1 cellular context compared by ENCODE assay signal in the genomic region with DNA sequence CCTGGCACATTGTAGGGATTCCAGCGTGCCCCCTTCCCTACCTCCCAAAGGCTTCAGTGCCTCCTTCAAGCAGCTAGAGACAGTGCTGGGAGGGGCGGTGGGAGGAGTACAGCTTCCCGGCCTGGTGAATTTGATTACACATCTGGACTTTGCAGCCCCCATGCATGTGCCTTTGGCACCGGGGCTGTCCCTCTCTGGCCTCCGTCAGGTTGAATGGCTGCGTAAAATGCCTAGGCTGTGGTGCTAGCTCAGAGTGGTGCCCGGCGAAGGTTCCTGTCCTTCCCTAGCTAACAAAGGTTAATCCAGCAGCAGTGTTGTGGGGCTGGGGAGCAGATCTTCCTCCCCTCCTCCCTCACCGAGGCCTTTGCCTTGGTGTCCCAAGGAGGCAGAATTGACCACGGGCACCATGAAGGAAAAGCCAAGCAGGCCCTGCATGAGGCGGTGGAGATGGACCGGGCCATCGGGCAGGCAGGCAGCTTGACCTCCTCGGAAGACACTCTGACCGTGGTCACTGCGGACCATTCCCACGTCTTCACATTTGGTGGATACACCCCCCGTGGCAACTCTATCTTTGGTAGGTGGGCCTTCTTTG.
TF ChIP-seq lines count a peak whose summit lies in the region.

No MANE protein-coding gene starts in this region.

TF ChIP-seq in SK-N-SH, 30 proteins besides CTCF, POLR2A, EP300 and RAD21:
- TF ChIP-seq, protein P1, sequence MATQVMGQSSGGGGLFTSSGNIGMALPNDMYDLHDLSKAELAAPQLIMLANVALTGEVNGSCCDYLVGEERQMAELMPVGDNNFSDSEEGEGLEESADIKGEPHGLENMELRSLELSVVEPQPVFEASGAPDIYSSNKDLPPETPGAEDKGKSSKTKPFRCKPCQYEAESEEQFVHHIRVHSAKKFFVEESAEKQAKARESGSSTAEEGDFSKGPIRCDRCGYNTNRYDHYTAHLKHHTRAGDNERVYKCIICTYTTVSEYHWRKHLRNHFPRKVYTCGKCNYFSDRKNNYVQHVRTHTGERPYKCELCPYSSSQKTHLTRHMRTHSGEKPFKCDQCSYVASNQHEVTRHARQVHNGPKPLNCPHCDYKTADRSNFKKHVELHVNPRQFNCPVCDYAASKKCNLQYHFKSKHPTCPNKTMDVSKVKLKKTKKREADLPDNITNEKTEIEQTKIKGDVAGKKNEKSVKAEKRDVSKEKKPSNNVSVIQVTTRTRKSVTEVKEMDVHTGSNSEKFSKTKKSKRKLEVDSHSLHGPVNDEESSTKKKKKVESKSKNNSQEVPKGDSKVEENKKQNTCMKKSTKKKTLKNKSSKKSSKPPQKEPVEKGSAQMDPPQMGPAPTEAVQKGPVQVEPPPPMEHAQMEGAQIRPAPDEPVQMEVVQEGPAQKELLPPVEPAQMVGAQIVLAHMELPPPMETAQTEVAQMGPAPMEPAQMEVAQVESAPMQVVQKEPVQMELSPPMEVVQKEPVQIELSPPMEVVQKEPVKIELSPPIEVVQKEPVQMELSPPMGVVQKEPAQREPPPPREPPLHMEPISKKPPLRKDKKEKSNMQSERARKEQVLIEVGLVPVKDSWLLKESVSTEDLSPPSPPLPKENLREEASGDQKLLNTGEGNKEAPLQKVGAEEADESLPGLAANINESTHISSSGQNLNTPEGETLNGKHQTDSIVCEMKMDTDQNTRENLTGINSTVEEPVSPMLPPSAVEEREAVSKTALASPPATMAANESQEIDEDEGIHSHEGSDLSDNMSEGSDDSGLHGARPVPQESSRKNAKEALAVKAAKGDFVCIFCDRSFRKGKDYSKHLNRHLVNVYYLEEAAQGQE (IDR thresholded peaks at IDR 0.05; ENCODE audit: low read depth, low read length) = no peak
- TF ChIP-seq TAF1 (IDR thresholded peaks at IDR 0.05; ENCODE audit: borderline replicate concordance, low read depth, low read length) (no peak), POLR2AphosphoS5 (IDR thresholded peaks at IDR 0.05; ENCODE audit: low read depth, low read length) (no peak), SMC3 (IDR thresholded peaks at IDR 0.05; ENCODE audit: low read depth, low read length) (no peak), NRF1 (IDR thresholded peaks at IDR 0.05; ENCODE audit: low read depth, low read length) (no peak), FOSL2 (IDR thresholded peaks at IDR 0.05; ENCODE audit: borderline replicate concordance, low read depth) (no peak), NFIC (IDR thresholded peaks at IDR 0.05; ENCODE audit: borderline replicate concordance) (no peak), FOXM1 (IDR thresholded peaks at IDR 0.05; ENCODE audit: low read depth) (no peak), ELF1 (IDR thresholded peaks at IDR 0.05) (no peak), MXI1 (IDR thresholded peaks at IDR 0.05; ENCODE audit: low read depth, low read length) (no peak), GABPA (IDR thresholded peaks at IDR 0.05; ENCODE audit: low read depth) (no peak), MEF2A (IDR thresholded peaks at IDR 0.05; ENCODE audit: borderline replicate concordance, low read depth) (no peak), TCF12 (IDR thresholded peaks at IDR 0.05) (no peak), CHD2 (IDR thresholded peaks at IDR 0.05; ENCODE audit: low read length, partially characterized antibody) (no peak)
- TF ChIP-seq, protein P2, sequence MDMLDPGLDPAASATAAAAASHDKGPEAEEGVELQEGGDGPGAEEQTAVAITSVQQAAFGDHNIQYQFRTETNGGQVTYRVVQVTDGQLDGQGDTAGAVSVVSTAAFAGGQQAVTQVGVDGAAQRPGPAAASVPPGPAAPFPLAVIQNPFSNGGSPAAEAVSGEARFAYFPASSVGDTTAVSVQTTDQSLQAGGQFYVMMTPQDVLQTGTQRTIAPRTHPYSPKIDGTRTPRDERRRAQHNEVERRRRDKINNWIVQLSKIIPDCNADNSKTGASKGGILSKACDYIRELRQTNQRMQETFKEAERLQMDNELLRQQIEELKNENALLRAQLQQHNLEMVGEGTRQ (IDR thresholded peaks at IDR 0.05; ENCODE audit: borderline replicate concordance, low read depth, low read length) = no peak
- TF ChIP-seq, protein P3, sequence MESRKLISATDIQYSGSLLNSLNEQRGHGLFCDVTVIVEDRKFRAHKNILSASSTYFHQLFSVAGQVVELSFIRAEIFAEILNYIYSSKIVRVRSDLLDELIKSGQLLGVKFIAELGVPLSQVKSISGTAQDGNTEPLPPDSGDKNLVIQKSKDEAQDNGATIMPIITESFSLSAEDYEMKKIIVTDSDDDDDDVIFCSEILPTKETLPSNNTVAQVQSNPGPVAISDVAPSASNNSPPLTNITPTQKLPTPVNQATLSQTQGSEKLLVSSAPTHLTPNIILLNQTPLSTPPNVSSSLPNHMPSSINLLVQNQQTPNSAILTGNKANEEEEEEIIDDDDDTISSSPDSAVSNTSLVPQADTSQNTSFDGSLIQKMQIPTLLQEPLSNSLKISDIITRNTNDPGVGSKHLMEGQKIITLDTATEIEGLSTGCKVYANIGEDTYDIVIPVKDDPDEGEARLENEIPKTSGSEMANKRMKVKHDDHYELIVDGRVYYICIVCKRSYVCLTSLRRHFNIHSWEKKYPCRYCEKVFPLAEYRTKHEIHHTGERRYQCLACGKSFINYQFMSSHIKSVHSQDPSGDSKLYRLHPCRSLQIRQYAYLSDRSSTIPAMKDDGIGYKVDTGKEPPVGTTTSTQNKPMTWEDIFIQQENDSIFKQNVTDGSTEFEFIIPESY (IDR thresholded peaks at IDR 0.05; ENCODE audit: borderline replicate concordance, low read depth) = no peak
